Comparison of ENCODE assay signal across 11 cellular contexts in genomic region chr7:30396379-30396778, GRCh38.
DNase-seq lines count a peak whose midpoint lies in the region; ATAC-seq and TF ChIP-seq lines count a peak whose summit lies in the region.
"Had no signal": no experiment of that assay in that cellular context is flagged by ENCODE, and none has a peak within 500 bp of the region (broad histone marks: within the 10 kb centered on the region; RNA-seq: fewer than 3 reads in every experiment).

No MANE protein-coding gene starts in this region.

- DNase-seq in BJ (ENCODE audit: low read depth): no peak
- DNase-seq in NCI-H2227 (lab: John Stamatoyannopoulos, UW; ENCODE audit: unreplicated experiment): peak; percentile 14
- peak; percentile 8 for DNase-seq in cerebellum (ENCODE audit: low spot score)
- DNase-seq in stimulated activated CD4-positive, alpha-beta T cell treated with anti-CD3 and anti-CD28 coated beads, Interleukin-4, amount 100 ng/mL, for 24 hours: no peak
- DNase-seq in putamen (ENCODE audit: low spot score): no peak
- DNase-seq: activated CD4-positive, alpha-beta T cell treated with anti-CD3 and anti-CD28 coated beads for 1 hour; activated T-cell treated with anti-CD3 and anti-CD28 coated beads, Interleukin-2, amount 50 U/mL, for 4 hours; anterior cingulate cortex had no signal

- H3K27me3 ChIP-seq in BJ (ENCODE audit: control insufficient read depth, insufficient read depth, low read length): no peaks in the 10 kb centered on the region

- ATAC-seq in HG03342 (IDR thresholded peaks at IDR 0.05; ENCODE audit: unreplicated experiment) (no peak), GM18520 (IDR thresholded peaks at IDR 0.05; ENCODE audit: unreplicated experiment) (no peak)
- ATAC-seq: activated T-cell treated with anti-CD3 and anti-CD28 coated beads, Interleukin-2, amount 50 U/mL, for 4 hours had no signal

- H3K4me3 ChIP-seq in BJ (ENCODE audit: low read depth, low read length): no peak overlapping the region

- POLR2A ChIA-PET in BJ (lab: Charles Lee): no interaction called here

- peak; percentile 39; the same call in 1 of the 2 replicates for TF ChIP-seq CTCF in 22Rv1 (IDR thresholded peaks at IDR 0.05)
- peak; percentile 8; the same call in 1 of the 2 replicates for TF ChIP-seq CTCF in BJ (IDR thresholded peaks at IDR 0.05; ENCODE audit: insufficient read depth, low read depth, low read length)

- CTCF ChIA-PET in BJ (lab: Yijun Ruan, JAX): interaction anchor here (0.7 to 1.2 kb wide), 7 partner anchors 8 to 233 kb away, joined by 3 to 5 read pairs (median 4); no protein-coding TSS in a partner anchor

- no peaks in the 10 kb centered on the region for H3K36me3 ChIP-seq in BJ (ENCODE audit: control insufficient read depth, insufficient read depth, low read length)

- no peak overlapping the region for H3K27ac ChIP-seq in 22Rv1

Comparison
In these comparisons a context has a peak if more than half of its experiments do, and no peak if none do; other contexts are left out.
1. DNase-seq: peak in NCI-H2227 (single experiment) and cerebellum (single experiment); none in BJ (single experiment), stimulated activated CD4-positive, alpha-beta T cell treated with anti-CD3 and anti-CD28 coated beads, Interleukin-4, amount 100 ng/mL, for 24 hours (single experiment) and putamen (single experiment).